ENCODE assay signal across 18 cellular contexts in genomic region chr17:18008496-18009268, GRCh38. TPM values are rescaled to one million over a fixed set of nuclear protein-coding genes. Genes with fewer than 3 reads are reported as not detected.
DNase-seq lines count a peak whose midpoint lies in the region; ATAC-seq, FAIRE-seq and TF ChIP-seq lines count a peak whose summit lies in the region.
"Had no signal": no experiment of that assay in that cellular context is flagged by ENCODE, and none has a peak within 500 bp of the region (broad histone marks: within the 10 kb centered on the region; RNA-seq: fewer than 3 reads in every experiment).

No MANE protein-coding gene starts in this region.

- DNase-seq in AG04449 (ENCODE audit: low read depth, low spot score) (peak; percentile 63), HFFc6 (peak; percentile 90), adipocyte (ENCODE audit: low read depth) (peak; percentile 43), keratinocyte (ENCODE audit: low read depth, low spot score) (no peak), germinal center (ENCODE audit: low spot score) (no peak), immature natural killer cell (no peak), thyroid gland (no peak)
- DNase-seq: DMS79; mucosa of descending colon; NCI-H526; SHP77 treated with DMSO at 0.1 percent for 48 hours; stimulated activated CD4-positive, alpha-beta T cell treated with anti-CD3 and anti-CD28 coated beads, Interleukin-2, amount 100 ng/mL, for 24 hours had no signal

- no peak for TF ChIP-seq POLR2A in thyroid gland (IDR thresholded peaks at IDR 0.05)

- no peaks in the 10 kb centered on the region for H3K27me3 ChIP-seq in adipocyte (replicated peaks; ENCODE audit: control insufficient read depth, insufficient read depth, low read length)
- H3K27me3 ChIP-seq in keratinocyte (ENCODE audit: control insufficient read depth, extremely low read depth, insufficient read depth, low read length): no peaks in the 10 kb centered on the region
- no peaks in the 10 kb centered on the region for H3K27me3 ChIP-seq in thyroid gland
- H3K27me3 ChIP-seq: BLaER1 treated with 17β-estradiol and CSF1 and Interleukin-3, amounts not matched to agents 10 nM and 100 nM had no signal

- H3K4me3 ChIP-seq in AG04449 (ENCODE audit: low read depth, low read length): no peak overlapping the region
- no peak overlapping the region for H3K4me3 ChIP-seq in adipocyte (ENCODE audit: low read length)
- no peak overlapping the region for H3K4me3 ChIP-seq in keratinocyte (ENCODE audit: control insufficient read depth in 2 of 3, extremely low read depth in 1 of 3, insufficient read depth in 2 of 3, low read depth in 1 of 3, low read length in 3 of 3)
- no peak overlapping the region for H3K4me3 ChIP-seq in thyroid gland (replicated peaks in 1 of 3)
- H3K4me3 ChIP-seq: BLaER1 treated with 17β-estradiol and CSF1 and Interleukin-3, amounts not matched to agents 10 nM and 100 nM; coronary artery; K562; mucosa of descending colon had no signal

- H3K27ac ChIP-seq in keratinocyte (ENCODE audit: control insufficient read depth, insufficient read depth, low read length): peak overlapping the region; percentile 31
- no peak overlapping the region for H3K27ac ChIP-seq in thyroid gland
- H3K27ac ChIP-seq: BLaER1 treated with 17β-estradiol and CSF1 and Interleukin-3, amounts not matched to agents 10 nM and 100 nM; coronary artery had no signal

- H3K4me1 ChIP-seq in adipocyte (ENCODE audit: control insufficient read depth, insufficient read depth, low read length): no peaks in the 10 kb centered on the region
- H3K4me1 ChIP-seq in keratinocyte (ENCODE audit: control insufficient read depth, extremely low read depth, insufficient read depth, low read length): peaks cover 12% of the 10 kb centered on the region
- no peaks in the 10 kb centered on the region for H3K4me1 ChIP-seq in thyroid gland

- POLR2A ChIA-PET in AG04449 (lab: Yijun Ruan, JAX): interaction anchor here (0.5 kb wide), 1 partner anchor 83 kb away, joined by 3 read pairs; no protein-coding TSS in a partner anchor

- H3K9me3 Mint-ChIP-seq in HFFc6 (no peaks in the 10 kb centered on the region), immature natural killer cell (no peaks in the 10 kb centered on the region)
- H3K9me3 Mint-ChIP-seq: activated naive CD4-positive, alpha-beta T cell treated with anti-CD3 and anti-CD28 coated beads, Interleukin-2, amount 50 U/mL, for 24 hours had no signal

- H3K9me3 ChIP-seq in adipocyte (ENCODE audit: control insufficient read depth, low read length): no peaks in the 10 kb centered on the region
- H3K9me3 ChIP-seq in keratinocyte (ENCODE audit: control insufficient read depth, low read depth, low read length): no peaks in the 10 kb centered on the region
- H3K9me3 ChIP-seq in thyroid gland: no peaks in the 10 kb centered on the region
- H3K9me3 ChIP-seq: mucosa of descending colon had no signal

- H3K36me3 Mint-ChIP-seq in HFFc6 (ENCODE audit: low read depth) (peaks cover 11% of the 10 kb centered on the region), immature natural killer cell (peaks cover 7 to 27% (median 11%) of the 10 kb centered on the region in 3 donors)

- H3K9ac ChIP-seq in adipocyte (ENCODE audit: low read length) (no peak overlapping the region), keratinocyte (ENCODE audit: control insufficient read depth, extremely low read depth, insufficient read depth, low read length) (no peak overlapping the region)
- H3K9ac ChIP-seq: BLaER1 treated with 17β-estradiol and CSF1 and Interleukin-3, amounts not matched to agents 10 nM and 100 nM had no signal

- H4K20me1 ChIP-seq in keratinocyte (ENCODE audit: control insufficient read depth, extremely low read depth, insufficient read depth, low read length): no peaks in the 10 kb centered on the region

- TF ChIP-seq CTCF in AG04449 (IDR thresholded peaks at IDR 0.05; ENCODE audit: insufficient read depth, low read length, missing control alignments) (no peak), HFFc6 (IDR thresholded peaks at IDR 0.05) (no peak), keratinocyte (optimal IDR thresholded peaks at IDR 0.05 in 1 of 3, IDR thresholded peaks at IDR 0.05 in 1 of 3, conservative IDR thresholded peaks at IDR 0.05 in 1 of 3; ENCODE audit: extremely low read depth in 1 of 3, insufficient read depth in 2 of 3, low read length in 3 of 3) (no peak), thyroid gland (IDR thresholded peaks at IDR 0.05) (no peak)

- no peaks in the 10 kb centered on the region for H3K9me1 ChIP-seq in keratinocyte (ENCODE audit: control insufficient read depth, extremely low read depth, insufficient read depth, low read length)

- ATAC-seq in HG02981 (IDR thresholded peaks at IDR 0.05; ENCODE audit: unreplicated experiment): no peak
- ATAC-seq: K562, mucosa of descending colon had no signal

- H3K27ac Mint-ChIP-seq in HFFc6 (peak overlapping the region; percentile 91), immature natural killer cell (peak overlapping the region in 1 of 6 donors; percentile 31)

- H3K79me2 ChIP-seq in keratinocyte (ENCODE audit: control insufficient read depth, insufficient read depth, low read length): no peaks in the 10 kb centered on the region

- FAIRE-seq in keratinocyte (lab: Jason Lieb, UNC): peak; percentile 61
- FAIRE-seq: GM12891, K562 had no signal

- H3K27me3 Mint-ChIP-seq in HFFc6 (ENCODE audit: insufficient read depth) (no peaks in the 10 kb centered on the region; the same call in none of the 2 replicates), immature natural killer cell (ENCODE audit: low read depth in 3 of 3) (peaks cover 0 to 4% (median 0%) of the 10 kb centered on the region in 3 donors)
- H3K27me3 Mint-ChIP-seq: activated naive CD4-positive, alpha-beta T cell treated with anti-CD3 and anti-CD28 coated beads, Interleukin-2, amount 50 U/mL, for 24 hours had no signal

- H2AFZ ChIP-seq in keratinocyte (ENCODE audit: control insufficient read depth, low read length): no peak overlapping the region

- CTCF ChIA-PET in AG04449 (lab: Yijun Ruan, JAX): interaction anchor here (1.0 to 2.1 kb wide), 6 partner anchors 14 to 50 kb away, joined by 3 to 7 read pairs (median 6); no protein-coding TSS in a partner anchor

- H3K4me1 Mint-ChIP-seq in HFFc6 (ENCODE audit: low read depth) (peaks cover 31% of the 10 kb centered on the region), immature natural killer cell (no peaks in the 10 kb centered on the region)
- H3K4me1 Mint-ChIP-seq: activated naive CD4-positive, alpha-beta T cell treated with anti-CD3 and anti-CD28 coated beads, Interleukin-2, amount 50 U/mL, for 24 hours had no signal

- intact Hi-C loops in thyroid gland (cut with DNase I): no loop called here

- H3K4me3 Mint-ChIP-seq in HFFc6: peak overlapping the region; percentile 67
- no peak overlapping the region for H3K4me3 Mint-ChIP-seq in immature natural killer cell
- H3K4me3 Mint-ChIP-seq: activated naive CD4-positive, alpha-beta T cell treated with anti-CD3 and anti-CD28 coated beads, Interleukin-2, amount 50 U/mL, for 24 hours had no signal

- H3K4me2 ChIP-seq in keratinocyte (ENCODE audit: control insufficient read depth, extremely low read depth, insufficient read depth, low read depth, low read length): peak overlapping the region; percentile 54
- H3K4me2 ChIP-seq: BLaER1 treated with 17β-estradiol and CSF1 and Interleukin-3, amounts not matched to agents 10 nM and 100 nM had no signal

- dilution Hi-C loops in keratinocyte (cut with MboI; ENCODE audit: extremely low pct_ligation_motif_present, low sequenced_read_pairs): no loop called here

- H3K36me3 ChIP-seq in adipocyte (ENCODE audit: control insufficient read depth, insufficient read depth, low read length, severe bottlenecking) (peaks cover 3% of the 10 kb centered on the region), keratinocyte (ENCODE audit: control insufficient read depth in 2 of 2, extremely low read depth in 1 of 2, insufficient read depth in 2 of 2, low read length in 2 of 2) (peaks cover 2 to 10% of the 10 kb centered on the region in 2 experiments), thyroid gland (no peaks in the 10 kb centered on the region)

- 86% methylated on average over 5 of the region's 5 CpGs for WGBS in thyroid gland, 2 donors

RNA-seq across cellular contexts. Expression of gene ATPAF2, which starts 30.3 kb away (rescaled TPM):
- total RNA-seq in HFFc6 (2021; fragmentation: NEBNext Ultra II Directional; extraction: Animal tissue kit (Norgen Biotek cat#: 25700)): 10 to 100 TPM; 21.5 to 28.4 (median 23.1) TPM
- 22.4 to 24.4 TPM (median 23.6 TPM) in 3 replicates for polyA plus RNA-seq in keratinocyte
- 11.5 TPM for polyA plus RNA-seq in keratinocyte (2011; ENCODE audit: low read depth)
- polyA plus RNA-seq in keratinocyte (2011; cell fraction: cytosol; rRNA removed): 15.8 and 21.5 TPM in 2 replicates
- 19.7 and 27.0 TPM in 2 replicates for polyA plus RNA-seq in keratinocyte (2011; cell fraction: nucleus; rRNA removed)
- 15.7 and 26.6 TPM in 2 replicates for polyA plus RNA-seq in keratinocyte (2012; ENCODE audit: low replicate concordance)
- 16.0 to 23.8 TPM (median 19.1 TPM) in 3 replicates for polyA minus RNA-seq in keratinocyte
- 23.6 TPM for polyA minus RNA-seq in keratinocyte (2011; cell fraction: cytosol; rRNA and poly(A)+ RNA removed)
- 17.2 and 19.8 TPM in 2 replicates for polyA minus RNA-seq in keratinocyte (2011; cell fraction: nucleus; rRNA and poly(A)+ RNA removed)
- polyA plus RNA-seq in immature natural killer cell: 10 to 100 TPM; 14.6 to 24.9 (median 21.3) TPM
- total RNA-seq in thyroid gland: 10 to 100 TPM; 28.1 to 40.1 (median 36.7) TPM

RNA-seq across cellular contexts. Expression of gene GID4, which starts 30.5 kb away (rescaled TPM):
- 10 to 100 TPM in 2 of 6 experiments, 1 to 10 TPM in 4; 8.6 to 11.9 (median 9.5) TPM for total RNA-seq in HFFc6 (2021; fragmentation: NEBNext Ultra II Directional; extraction: Animal tissue kit (Norgen Biotek cat#: 25700))
- 15.2 to 17.6 TPM (median 16.8 TPM) in 3 replicates for polyA plus RNA-seq in keratinocyte
- 8.0 TPM for polyA plus RNA-seq in keratinocyte (2011; ENCODE audit: low read depth)
- polyA plus RNA-seq in keratinocyte (2011; cell fraction: cytosol; rRNA removed): 20.4 and 25.7 TPM in 2 replicates
- 16.5 and 18.8 TPM in 2 replicates for polyA plus RNA-seq in keratinocyte (2011; cell fraction: nucleus; rRNA removed)
- 15.7 and 20.5 TPM in 2 replicates for polyA plus RNA-seq in keratinocyte (2012; ENCODE audit: low replicate concordance)
- 20.8 to 29.4 TPM (median 24.1 TPM) in 3 replicates for polyA minus RNA-seq in keratinocyte
- 18.4 TPM for polyA minus RNA-seq in keratinocyte (2011; cell fraction: cytosol; rRNA and poly(A)+ RNA removed)
- 7.8 and 14.3 TPM in 2 replicates for polyA minus RNA-seq in keratinocyte (2011; cell fraction: nucleus; rRNA and poly(A)+ RNA removed)
- polyA plus RNA-seq in immature natural killer cell: 1 to 10 TPM; 4.3 to 7.4 (median 5.0) TPM
- 10 to 100 TPM; 12.6 to 16.8 (median 13.5) TPM for total RNA-seq in thyroid gland

RNA-seq across cellular contexts. Expression of gene DRC3, which starts 36.0 kb away (rescaled TPM):
- total RNA-seq in HFFc6 (2021; fragmentation: NEBNext Ultra II Directional; extraction: Animal tissue kit (Norgen Biotek cat#: 25700)): under 1 TPM; 0.37 to 0.73 (median 0.61) TPM
- 0.42 to 0.80 TPM (median 0.69 TPM) in 3 replicates for polyA plus RNA-seq in keratinocyte
- polyA plus RNA-seq in keratinocyte (2011; ENCODE audit: low read depth): not detected
- 0.13 and 0.19 TPM in 2 replicates for polyA plus RNA-seq in keratinocyte (2011; cell fraction: cytosol; rRNA removed)
- 0.98 and 1.1 TPM in 2 replicates for polyA plus RNA-seq in keratinocyte (2011; cell fraction: nucleus; rRNA removed)
- polyA plus RNA-seq in keratinocyte (2012; ENCODE audit: low replicate concordance): 0.93 and 1.7 TPM in 2 replicates
- 0.74 to 1.9 TPM (median 1.5 TPM) in 3 replicates for polyA minus RNA-seq in keratinocyte
- polyA minus RNA-seq in keratinocyte (2011; cell fraction: cytosol; rRNA and poly(A)+ RNA removed): not detected
- polyA minus RNA-seq in keratinocyte (2011; cell fraction: nucleus; rRNA and poly(A)+ RNA removed): 0.32 and 0.47 TPM in 2 replicates
- polyA plus RNA-seq in immature natural killer cell: 1 to 10 TPM in 1 of 3 donors, under 1 TPM in 1, not detected in 1; 0.52 to 2.1 TPM
- total RNA-seq in thyroid gland: 10 to 100 TPM; 18.5 to 28.7 (median 23.4) TPM

RNA-seq across cellular contexts. Expression of gene TOM1L2, which starts 36.5 kb away (rescaled TPM):
- total RNA-seq in HFFc6 (2021; fragmentation: NEBNext Ultra II Directional; extraction: Animal tissue kit (Norgen Biotek cat#: 25700)): 100 to 1,000 TPM in 4 of 6 experiments, 10 to 100 TPM in 2; 92.1 to 144 (median 101) TPM
- polyA plus RNA-seq in keratinocyte: 36.3 to 54.0 TPM (median 39.5 TPM) in 3 replicates
- polyA plus RNA-seq in keratinocyte (2011; ENCODE audit: low read depth): 35.8 TPM
- polyA plus RNA-seq in keratinocyte (2011; cell fraction: cytosol; rRNA removed): 34.8 and 46.4 TPM in 2 replicates
- polyA plus RNA-seq in keratinocyte (2011; cell fraction: nucleus; rRNA removed): 102 and 124 TPM in 2 replicates
- polyA plus RNA-seq in keratinocyte (2012; ENCODE audit: low replicate concordance): 36.3 and 51.4 TPM in 2 replicates
- 58.4 to 133 TPM (median 75.2 TPM) in 3 replicates for polyA minus RNA-seq in keratinocyte
- 45.7 TPM for polyA minus RNA-seq in keratinocyte (2011; cell fraction: cytosol; rRNA and poly(A)+ RNA removed)
- polyA minus RNA-seq in keratinocyte (2011; cell fraction: nucleus; rRNA and poly(A)+ RNA removed): 76.4 and 115 TPM in 2 replicates
- polyA plus RNA-seq in immature natural killer cell: 1 to 10 TPM; 1.9 to 6.1 (median 4.2) TPM
- 100 to 1,000 TPM; 138 to 881 (median 257) TPM for total RNA-seq in thyroid gland

Comparison
In these comparisons a context has a peak if more than half of its experiments do, and no peak if none do; other contexts are left out.
1. DNase-seq: peak in AG04449 (single experiment), HFFc6 (single experiment) and adipocyte (single experiment); none in keratinocyte (single experiment), germinal center (single experiment), immature natural killer cell (0 of 3) and thyroid gland (0 of 2).
2. RNA of gene DRC3, which starts 36.0 kb away (total RNA-seq): 18.5 to 28.7 TPM in thyroid gland; 0.37 to 0.73 TPM in HFFc6; every median in the first group is over 10 times any median in the second.